ENCODE assay signal across 8 cellular contexts in genomic region chr19:2270572-2271515, GRCh38. TPM values are rescaled to one million over a fixed set of nuclear protein-coding genes. Genes with fewer than 3 reads are reported as not detected.
A peak's percentile ranks its signal among the peaks of the same experiment; 100 is the strongest.
DNase-seq lines count a peak whose midpoint lies in the region; ATAC-seq and TF ChIP-seq lines count a peak whose summit lies in the region.

No MANE protein-coding gene starts in this region.

- H3K79me2 ChIP-seq in Karpas-422 (ENCODE audit: low read length): peaks cover 30% of the 10 kb centered on the region

- H3K9me2 ChIP-seq in Karpas-422 (replicated peaks; ENCODE audit: insufficient read depth, low read length): no peaks in the 10 kb centered on the region

- H3K4me1 ChIP-seq in Caco-2: peaks cover 7% of the 10 kb centered on the region; the same call in 1 of the 2 replicates
- peaks cover 47% of the 10 kb centered on the region for H3K4me1 ChIP-seq in Karpas-422 (ENCODE audit: low read length)
- peaks cover 3% of the 10 kb centered on the region for H3K4me1 ChIP-seq in iPS-18a (ENCODE audit: control insufficient read depth, low read depth, low read length)

- BruUV-seq in Caco-2 (replicated peaks; lab: Mats Ljungman, UMichigan): no TSS peak

- DNase-seq in Caco-2 (peak; percentile 72 to 84), Karpas-422 (peak; percentile 92), WERI-Rb-1 (peak; percentile 51), brain pericyte (ENCODE audit: low read depth, low spot score) (peak; percentile 52), sciatic nerve (ENCODE audit: low spot score) (peak; percentile 94), OCI-M2 (lab: John Stamatoyannopoulos, UW; ENCODE audit: unreplicated experiment) (no peak)

- no peaks in the 10 kb centered on the region for H3K27me3 Mint-ChIP-seq in Caco-2 (ENCODE audit: insufficient read depth, unreplicated experiment)

- peak overlapping the region; percentile 82 for H3K4me3 Mint-ChIP-seq in Caco-2 (ENCODE audit: unreplicated experiment)

- ATAC-seq in sciatic nerve: peak; percentile 59
- ATAC-seq in GM18868 (IDR thresholded peaks at IDR 0.05; ENCODE audit: unreplicated experiment): no peak

- peaks cover 65% of the 10 kb centered on the region for H3K36me3 Mint-ChIP-seq in Caco-2 (ENCODE audit: insufficient read depth, unreplicated experiment)

- TF ChIP-seq CTCF in Caco-2 (IDR thresholded peaks at IDR 0.05; ENCODE audit: insufficient read depth in 1 of 2, low read depth in 1 of 2, low read length in 1 of 2, severe bottlenecking in 1 of 2, unreplicated experiment in 1 of 2) (no peak), WERI-Rb-1 (IDR thresholded peaks at IDR 0.05; ENCODE audit: low read depth, low read length) (no peak)

- H3K4me3 ChIP-seq in Caco-2 (ENCODE audit: low read depth, low read length): peak overlapping the region; percentile 99
- H3K4me3 ChIP-seq in Karpas-422 (ENCODE audit: low read length): peak overlapping the region; percentile 100
- peak overlapping the region; percentile 84 for H3K4me3 ChIP-seq in WERI-Rb-1 (ENCODE audit: low read depth, low read length)
- peak overlapping the region; percentile 91 for H3K4me3 ChIP-seq in iPS-18a (ENCODE audit: low read length)

- H3K36me3 ChIP-seq in Caco-2 (ENCODE audit: control insufficient read depth, insufficient read depth, low read length): peaks cover 5% of the 10 kb centered on the region
- peaks cover 24% of the 10 kb centered on the region for H3K36me3 ChIP-seq in Karpas-422 (ENCODE audit: insufficient read depth, low read length)
- peaks cover 37% of the 10 kb centered on the region for H3K36me3 ChIP-seq in WERI-Rb-1
- H3K36me3 ChIP-seq in iPS-18a (ENCODE audit: control insufficient read depth, low read depth, low read length): peaks cover 12% of the 10 kb centered on the region

- no peak overlapping the region for H2AFZ ChIP-seq in Karpas-422 (ENCODE audit: low read length)

- H3K27me3 ChIP-seq in Caco-2 (replicated peaks; ENCODE audit: control insufficient read depth, insufficient read depth, low read length) (no peaks in the 10 kb centered on the region), Karpas-422 (ENCODE audit: low read length) (no peaks in the 10 kb centered on the region), WERI-Rb-1 (ENCODE audit: insufficient read depth, low read depth, severe bottlenecking) (no peaks in the 10 kb centered on the region), iPS-18a (ENCODE audit: control insufficient read depth, insufficient read depth, low read length) (no peaks in the 10 kb centered on the region)

- intact Hi-C loops in Caco-2 (cut with micrococcal nuclease; ENCODE audit: unreplicated experiment): no loop called here
- intact Hi-C loops in sciatic nerve (cut with DNase I): loop anchor here (2.0 to 10.0 kb wide), 3 partner anchors 34 to 114 kb away; partner anchors contain the start of genes PLEKHJ1 and SF3A2

- peak overlapping the region; percentile 93 for H3K27ac Mint-ChIP-seq in Caco-2 (ENCODE audit: unreplicated experiment)

- H3K27ac ChIP-seq in Karpas-422 (ENCODE audit: low read length) (peak overlapping the region; percentile 94), WERI-Rb-1 (peak overlapping the region; percentile 88), iPS-18a (ENCODE audit: low read length) (no peak overlapping the region)

- H3K9me3 ChIP-seq in Caco-2 (no peaks in the 10 kb centered on the region), Karpas-422 (ENCODE audit: low read length) (no peaks in the 10 kb centered on the region), WERI-Rb-1 (ENCODE audit: severe bottlenecking) (no peaks in the 10 kb centered on the region), iPS-18a (ENCODE audit: control insufficient read depth, low read depth, low read length) (no peaks in the 10 kb centered on the region)

- H3K9ac ChIP-seq in Karpas-422 (ENCODE audit: low read length): peak overlapping the region; percentile 100
- H3K9ac ChIP-seq in iPS-18a (ENCODE audit: low read length): peak overlapping the region; percentile 92

- no peaks in the 10 kb centered on the region for H3K9me3 Mint-ChIP-seq in Caco-2 (ENCODE audit: unreplicated experiment)

- CTCF ChIA-PET in Caco-2 (lab: Charles Lee): no interaction called here

- peak overlapping the region; percentile 74 for H3K4me2 ChIP-seq in Karpas-422 (ENCODE audit: low read depth, low read length, poor library complexity, severe bottlenecking)

- H4K20me1 ChIP-seq in Karpas-422 (ENCODE audit: insufficient read depth, low read depth, low read length): peaks cover 46% of the 10 kb centered on the region

- no peaks in the 10 kb centered on the region for H3K4me1 Mint-ChIP-seq in Caco-2 (ENCODE audit: low read depth, unreplicated experiment)

- POLR2A ChIA-PET in Caco-2 (lab: Charles Lee): no interaction called here

RNA-seq across cellular contexts. Expression of gene PEAK3, which starts 11.1 kb away (rescaled TPM):
- total RNA-seq in Caco-2 (2022): not detected in 2 replicates
- total RNA-seq in Karpas-422 (2014; rRNA removed; shearing (Covaris generic); ENCODE audit: low replicate concordance): not detected in 2 replicates
- total RNA-seq in sciatic nerve: 0.71 TPM

RNA-seq across cellular contexts. Expression of gene JSRP1, which starts 14.6 kb away (rescaled TPM):
- not detected in 2 replicates for total RNA-seq in Caco-2 (2022)
- total RNA-seq in Karpas-422 (2014; rRNA removed; shearing (Covaris generic); ENCODE audit: low replicate concordance): not detected in 2 replicates
- not detected for total RNA-seq in sciatic nerve

RNA-seq across cellular contexts. Expression of gene AMH, which starts 21.7 kb away (rescaled TPM):
- 19.3 and 19.4 TPM in 2 replicates for total RNA-seq in Caco-2 (2022)
- total RNA-seq in Karpas-422 (2014; rRNA removed; shearing (Covaris generic); ENCODE audit: low replicate concordance): 1.9 and 7.2 TPM in 2 replicates
- total RNA-seq in sciatic nerve: 1.3 TPM

RNA-seq across cellular contexts. Expression of gene SF3A2, which starts 34.2 kb away (rescaled TPM):
- total RNA-seq in Caco-2 (2022) (129 and 135 TPM in 2 replicates), sciatic nerve (65.0 TPM)
- 27.2 and 55.8 TPM in 2 replicates for total RNA-seq in Karpas-422 (2014; rRNA removed; shearing (Covaris generic); ENCODE audit: low replicate concordance)

RNA-seq across cellular contexts. Expression of gene PLEKHJ1, which starts 34.7 kb away (rescaled TPM):
- total RNA-seq in Caco-2 (2022) (119 TPM in 2 replicates), sciatic nerve (34.2 TPM)
- 57.4 and 136 TPM in 2 replicates for total RNA-seq in Karpas-422 (2014; rRNA removed; shearing (Covaris generic); ENCODE audit: low replicate concordance)
